ENCODE assay signal across 1 cellular context in genomic region chr2:195021704-195022513, GRCh38.
TF ChIP-seq lines count a peak whose summit lies in the region.

No MANE protein-coding gene starts in this region.

TF ChIP-seq in HepG2, 621 proteins besides CTCF, POLR2A, EP300 and RAD21 (continued from another document):
- TF ChIP-seq HMG20B (CRISPR knock-in tag; conservative IDR thresholded peaks at IDR 0.05) (no peak), ZSCAN29 (CRISPR knock-in tag; conservative IDR thresholded peaks at IDR 0.05) (no peak), CERS6 (CRISPR knock-in tag; IDR thresholded peaks at IDR 0.05) (no peak)
